ENCODE assay signal across 31 cellular contexts in the genomic region with DNA sequence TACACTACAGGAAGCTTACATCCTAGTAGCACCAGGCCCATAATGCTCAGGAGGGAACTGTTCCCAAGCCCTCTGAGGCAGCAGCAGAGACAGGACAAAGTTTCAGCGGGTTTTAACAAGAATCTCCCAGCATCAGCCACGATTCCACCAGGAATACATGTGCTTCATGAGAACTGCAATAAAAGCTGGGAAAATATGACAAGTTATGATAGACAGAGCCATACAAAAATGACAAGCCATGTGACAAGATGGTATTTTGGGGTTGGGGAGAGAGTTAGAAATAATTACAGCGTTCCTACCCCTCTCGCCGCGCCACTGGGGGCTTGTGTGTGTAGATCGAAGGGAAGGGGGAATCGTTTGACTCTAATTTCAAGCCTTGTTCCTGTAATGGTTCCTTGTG.
DNase-seq lines count a peak whose midpoint lies in the region; ATAC-seq and TF ChIP-seq lines count a peak whose summit lies in the region.
"Had no signal": no experiment of that assay in that cellular context is flagged by ENCODE, and none has a peak within 500 bp of the region (broad histone marks: within the 10 kb centered on the region; RNA-seq: fewer than 3 reads in every experiment).

No MANE protein-coding gene starts in this region.

- no peak overlapping the region for H3K9ac ChIP-seq in endodermal cell (ENCODE audit: extremely low read depth, low read length, poor library complexity, severe bottlenecking)
- H3K9ac ChIP-seq in neural cell (ENCODE audit: low read length) = no peak overlapping the region
- H3K9ac ChIP-seq: BLaER1; BLaER1 treated with 17β-estradiol and CSF1 and Interleukin-3, amounts not matched to agents 10 nM and 100 nM had no signal

- H3K79me2 ChIP-seq in neural cell (replicated peaks; ENCODE audit: insufficient read depth, low read length) = no peaks in the 10 kb centered on the region

- H3K27ac ChIP-seq in endodermal cell (ENCODE audit: low read depth, low read length) (no peak overlapping the region), neural cell (ENCODE audit: low read length) (peak overlapping the region; percentile 44), foreskin keratinocyte (no peak overlapping the region)
- H3K27ac ChIP-seq: 22Rv1; A549; BLaER1; BLaER1 treated with 17β-estradiol and CSF1 and Interleukin-3, amounts not matched to agents 10 nM and 100 nM; C4-2B had no signal

- H3K4me3 ChIP-seq in endodermal cell (ENCODE audit: low read length) = no peak overlapping the region
- H3K4me3 ChIP-seq in neural cell (ENCODE audit: low read length) = peak overlapping the region; percentile 36
- H3K4me3 ChIP-seq: A549; BLaER1; BLaER1 treated with 17β-estradiol and CSF1 and Interleukin-3, amounts not matched to agents 10 nM and 100 nM had no signal

- H3K4me3 Mint-ChIP-seq in endodermal cell = no peak overlapping the region
- H3K4me3 Mint-ChIP-seq: B cell; CD14-positive monocyte; CD4-positive, alpha-beta memory T cell; CD4-positive, alpha-beta T cell; CD4-positive, CD25-positive, alpha-beta regulatory T cell; CD8-positive, alpha-beta memory T cell; CD8-positive, alpha-beta T cell had no signal

- no peak overlapping the region for H2AFZ ChIP-seq in neural cell (ENCODE audit: low read depth, low read length)

- H3F3A ChIP-seq in neural cell (ENCODE audit: insufficient read depth, low read length, poor library complexity, severe bottlenecking) = no peaks in the 10 kb centered on the region

- no peak overlapping the region for H3K27ac Mint-ChIP-seq in endodermal cell
- H3K27ac Mint-ChIP-seq: B cell; CD14-positive monocyte; CD4-positive, alpha-beta memory T cell; CD4-positive, alpha-beta T cell; CD4-positive, CD25-positive, alpha-beta regulatory T cell; CD8-positive, alpha-beta memory T cell; CD8-positive, alpha-beta T cell had no signal

- no peaks in the 10 kb centered on the region for H3K36me3 ChIP-seq in endodermal cell (ENCODE audit: control insufficient read depth, insufficient read depth, low read length)
- no peaks in the 10 kb centered on the region for H3K36me3 ChIP-seq in neural cell (ENCODE audit: insufficient read depth, low read length)
- H3K36me3 ChIP-seq: BE2C; BLaER1; BLaER1 treated with 17β-estradiol and CSF1 and Interleukin-3, amounts not matched to agents 10 nM and 100 nM had no signal

- H3K9me3 ChIP-seq in endodermal cell (ENCODE audit: control insufficient read depth, low read length) (no peaks in the 10 kb centered on the region), neural cell (ENCODE audit: low read length) (peaks cover 5% of the 10 kb centered on the region)
- H3K9me3 ChIP-seq: BE2C, Caco-2 had no signal

- peak; percentile 62 for TF ChIP-seq EP300 in neural cell (conservative IDR thresholded peaks at IDR 0.05; ENCODE audit: poor library complexity, severe bottlenecking)

- no peak for TF ChIP-seq RAD21 in neural cell (conservative IDR thresholded peaks at IDR 0.05)

- DNase-seq in endodermal cell (peak; percentile 34), ecto neural progenitor cell (ENCODE audit: low spot score) (no peak), foreskin keratinocyte (no peak)
- DNase-seq: 8988T; ACHN; AML-193; BE2C; C1 segment of cervical spinal cord; Caco-2; Calu3; CD4-positive, alpha-beta memory T cell; CD4-positive, alpha-beta T cell; CD4-positive, CD25-positive, alpha-beta regulatory T cell; CD8-positive, alpha-beta memory T cell; CD8-positive, alpha-beta T cell; COR-L47; DMS 273 treated with DMSO at 0.1 percent for 48 hours; DMS153; DMS53; DMS79; DMS79 treated with DMSO at 0.1 percent for 48 hours; DND-41; EL had no signal

- WGBS in endodermal cell (ENCODE audit: insufficient coverage in 1 of 2, insufficient read length in 1 of 2), 2 experiments = 92 to 100% methylated on average over 2 to 8 of the region's 8 CpGs

- H3K36me3 Mint-ChIP-seq in endodermal cell (ENCODE audit: low read depth) = no peaks in the 10 kb centered on the region
- H3K36me3 Mint-ChIP-seq: CD14-positive monocyte; CD4-positive, alpha-beta memory T cell; CD4-positive, CD25-positive, alpha-beta regulatory T cell; CD8-positive, alpha-beta T cell had no signal

- H3K27me3 Mint-ChIP-seq in endodermal cell (ENCODE audit: insufficient read depth) = no peaks in the 10 kb centered on the region
- H3K27me3 Mint-ChIP-seq: CD4-positive, CD25-positive, alpha-beta regulatory T cell had no signal

- TF ChIP-seq CTCF in endodermal cell (conservative IDR thresholded peaks at IDR 0.05) (no peak), neural cell (IDR thresholded peaks at IDR 0.05; ENCODE audit: poor library complexity, severe bottlenecking) (no peak), foreskin keratinocyte (conservative IDR thresholded peaks at IDR 0.05) (no peak)

- H3K4me2 ChIP-seq in neural cell (ENCODE audit: low read length) = no peak overlapping the region
- H3K4me2 ChIP-seq: A549; BLaER1; BLaER1 treated with 17β-estradiol and CSF1 and Interleukin-3, amounts not matched to agents 10 nM and 100 nM had no signal

- H3K27me3 ChIP-seq in endodermal cell (ENCODE audit: control insufficient read depth, insufficient read depth, low read length, poor library complexity, severe bottlenecking) = no peaks in the 10 kb centered on the region
- H3K27me3 ChIP-seq in neural cell (ENCODE audit: insufficient read depth, low read depth, low read length) = no peaks in the 10 kb centered on the region
- no peaks in the 10 kb centered on the region for H3K27me3 ChIP-seq in foreskin keratinocyte
- H3K27me3 ChIP-seq: BE2C; BLaER1; BLaER1 treated with 17β-estradiol and CSF1 and Interleukin-3, amounts not matched to agents 10 nM and 100 nM had no signal

- H3K4me1 ChIP-seq in endodermal cell (ENCODE audit: control insufficient read depth, insufficient read depth, low read length) (no peaks in the 10 kb centered on the region), foreskin keratinocyte (peaks cover 4% of the 10 kb centered on the region)
- H3K4me1 ChIP-seq: A549, BE2C, BLaER1, Caco-2 had no signal

- ATAC-seq in foreskin keratinocyte = no peak
- ATAC-seq: A549; CD8-positive, alpha-beta T cell had no signal

- H4K20me1 ChIP-seq in neural cell (ENCODE audit: insufficient read depth) = no peaks in the 10 kb centered on the region
- H4K20me1 ChIP-seq: BLaER1; BLaER1 treated with 17β-estradiol and CSF1 and Interleukin-3, amounts not matched to agents 10 nM and 100 nM had no signal

- H3K9me3 Mint-ChIP-seq in endodermal cell = peaks cover 5% of the 10 kb centered on the region

- no peaks in the 10 kb centered on the region for H3K4me1 Mint-ChIP-seq in endodermal cell
- H3K4me1 Mint-ChIP-seq: B cell; CD14-positive monocyte; CD4-positive, alpha-beta memory T cell; CD4-positive, CD25-positive, alpha-beta regulatory T cell; CD8-positive, alpha-beta memory T cell had no signal

- H3K9me2 ChIP-seq in neural cell (ENCODE audit: insufficient read depth, low read length) = no peaks in the 10 kb centered on the region

TF ChIP-seq in neural cell, 6 proteins besides CTCF, POLR2A, EP300 and RAD21:
- TF ChIP-seq TAF1 (IDR thresholded peaks at IDR 0.05; ENCODE audit: low read depth) (no peak), SMC3 (conservative IDR thresholded peaks at IDR 0.05; ENCODE audit: poor library complexity) (no peak), MXI1 (conservative IDR thresholded peaks at IDR 0.05; ENCODE audit: poor library complexity, severe bottlenecking) (peak; percentile 46), POLR2AphosphoS5 (IDR thresholded peaks at IDR 0.05) (peak; percentile 61), EZH2 (IDR thresholded peaks at IDR 0.05; ENCODE audit: borderline replicate concordance, insufficient read depth, low read length, poor library complexity, severe bottlenecking) (no peak)
- TF ChIP-seq, protein P1, sequence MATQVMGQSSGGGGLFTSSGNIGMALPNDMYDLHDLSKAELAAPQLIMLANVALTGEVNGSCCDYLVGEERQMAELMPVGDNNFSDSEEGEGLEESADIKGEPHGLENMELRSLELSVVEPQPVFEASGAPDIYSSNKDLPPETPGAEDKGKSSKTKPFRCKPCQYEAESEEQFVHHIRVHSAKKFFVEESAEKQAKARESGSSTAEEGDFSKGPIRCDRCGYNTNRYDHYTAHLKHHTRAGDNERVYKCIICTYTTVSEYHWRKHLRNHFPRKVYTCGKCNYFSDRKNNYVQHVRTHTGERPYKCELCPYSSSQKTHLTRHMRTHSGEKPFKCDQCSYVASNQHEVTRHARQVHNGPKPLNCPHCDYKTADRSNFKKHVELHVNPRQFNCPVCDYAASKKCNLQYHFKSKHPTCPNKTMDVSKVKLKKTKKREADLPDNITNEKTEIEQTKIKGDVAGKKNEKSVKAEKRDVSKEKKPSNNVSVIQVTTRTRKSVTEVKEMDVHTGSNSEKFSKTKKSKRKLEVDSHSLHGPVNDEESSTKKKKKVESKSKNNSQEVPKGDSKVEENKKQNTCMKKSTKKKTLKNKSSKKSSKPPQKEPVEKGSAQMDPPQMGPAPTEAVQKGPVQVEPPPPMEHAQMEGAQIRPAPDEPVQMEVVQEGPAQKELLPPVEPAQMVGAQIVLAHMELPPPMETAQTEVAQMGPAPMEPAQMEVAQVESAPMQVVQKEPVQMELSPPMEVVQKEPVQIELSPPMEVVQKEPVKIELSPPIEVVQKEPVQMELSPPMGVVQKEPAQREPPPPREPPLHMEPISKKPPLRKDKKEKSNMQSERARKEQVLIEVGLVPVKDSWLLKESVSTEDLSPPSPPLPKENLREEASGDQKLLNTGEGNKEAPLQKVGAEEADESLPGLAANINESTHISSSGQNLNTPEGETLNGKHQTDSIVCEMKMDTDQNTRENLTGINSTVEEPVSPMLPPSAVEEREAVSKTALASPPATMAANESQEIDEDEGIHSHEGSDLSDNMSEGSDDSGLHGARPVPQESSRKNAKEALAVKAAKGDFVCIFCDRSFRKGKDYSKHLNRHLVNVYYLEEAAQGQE (IDR thresholded peaks at IDR 0.05; ENCODE audit: borderline replicate concordance) = peak; percentile 50
